In genomic region chr10:36033808-36034207, GRCh38 we compare ENCODE assay signal across 28 cellular contexts.
"Had no signal": no experiment of that assay in that cellular context is flagged by ENCODE, and none has a peak within 500 bp of the region (broad histone marks: within the 10 kb centered on the region; RNA-seq: fewer than 3 reads in every experiment).

No MANE protein-coding gene starts in this region.

- H3K9me3 Mint-ChIP-seq: stimulated activated memory B cell treated with anti-CD40 and anti-IgM and Interleukin-4, amounts not matched to agents 10 μg/mL and 1 μg/mL and 100 μg/mL, for 72 hours; stimulated activated naive B cell treated with anti-CD40 and anti-IgM and Interleukin-4, amounts not matched to agents 10 μg/mL and 1 μg/mL and 100 μg/mL, for 72 hours; stimulated activated naive CD8-positive, alpha-beta T cell treated with anti-CD3 and anti-CD28 coated beads, Interleukin-15, amount 100 ng/mL, for 72 hours; stimulated activated naive CD8-positive, alpha-beta T cell treated with anti-CD3 and anti-CD28 coated beads, Interleukin-15, Interleukin-2, amounts not matched to agents 100 ng/mL and 50 ng/mL, for 24 hours; type B pancreatic cell had no signal

- H3K27ac Mint-ChIP-seq: stimulated activated effector memory CD8-positive, alpha-beta T cell treated with anti-CD3 and anti-CD28 coated beads, Interleukin-12 subunit alpha, Interleukin-12 subunit beta, amount 100 ng/mL, for 72 hours; stimulated activated memory B cell treated with anti-CD40 and anti-IgM and Interleukin-4, amounts not matched to agents 10 μg/mL and 1 μg/mL and 100 μg/mL, for 72 hours; stimulated activated naive B cell treated with anti-CD40 and anti-IgM and Interleukin-4, amounts not matched to agents 10 μg/mL and 1 μg/mL and 100 μg/mL, for 72 hours; stimulated activated naive CD8-positive, alpha-beta T cell treated with anti-CD3 and anti-CD28 coated beads, Interleukin-15, amount 100 ng/mL, for 72 hours; stimulated activated naive CD8-positive, alpha-beta T cell treated with anti-CD3 and anti-CD28 coated beads, Interleukin-15, Interleukin-2, amounts not matched to agents 100 ng/mL and 50 ng/mL, for 24 hours; type B pancreatic cell had no signal

- H3K36me3 ChIP-seq: stomach, suprapubic skin, thoracic aorta, thyroid gland, tibial artery, transverse colon, upper lobe of left lung, upper lobe of right lung, uterus, vagina had no signal

- H3K9me3 ChIP-seq: stomach, suprapubic skin, testis, thoracic aorta, thyroid gland, tibial artery, transverse colon, upper lobe of left lung, upper lobe of right lung, uterus, vagina had no signal

- H3K4me3 Mint-ChIP-seq: stimulated activated effector memory CD8-positive, alpha-beta T cell treated with anti-CD3 and anti-CD28 coated beads, Interleukin-12 subunit alpha, Interleukin-12 subunit beta, amount 100 ng/mL, for 72 hours; stimulated activated memory B cell treated with anti-CD40 and anti-IgM and Interleukin-4, amounts not matched to agents 10 μg/mL and 1 μg/mL and 100 μg/mL, for 72 hours; stimulated activated naive B cell treated with anti-CD40 and anti-IgM and Interleukin-4, amounts not matched to agents 10 μg/mL and 1 μg/mL and 100 μg/mL, for 72 hours; stimulated activated naive CD8-positive, alpha-beta T cell treated with anti-CD3 and anti-CD28 coated beads, Interleukin-15, amount 100 ng/mL, for 72 hours; stimulated activated naive CD8-positive, alpha-beta T cell treated with anti-CD3 and anti-CD28 coated beads, Interleukin-15, Interleukin-2, amounts not matched to agents 100 ng/mL and 50 ng/mL, for 24 hours; type B pancreatic cell had no signal

- ATAC-seq: stimulated activated effector memory CD8-positive, alpha-beta T cell treated with anti-CD3 and anti-CD28 coated beads, Interleukin-12 subunit alpha, Interleukin-12 subunit beta, amount 100 ng/mL, for 72 hours; stimulated activated memory B cell treated with anti-CD40 and anti-IgM and Interleukin-4, amounts not matched to agents 10 μg/mL and 1 μg/mL and 100 μg/mL, for 72 hours; stimulated activated naive B cell treated with anti-CD40 and anti-IgM and Interleukin-4, amounts not matched to agents 10 μg/mL and 1 μg/mL and 100 μg/mL, for 72 hours; stimulated activated naive CD8-positive, alpha-beta T cell treated with anti-CD3 and anti-CD28 coated beads, Interleukin-15, amount 100 ng/mL, for 72 hours; stimulated activated naive CD8-positive, alpha-beta T cell treated with anti-CD3 and anti-CD28 coated beads, Interleukin-15, Interleukin-2, amounts not matched to agents 100 U/mL and 50 U/mL, for 24 hours; upper lobe of right lung had no signal

- H3K4me1 Mint-ChIP-seq: stimulated activated effector memory CD8-positive, alpha-beta T cell treated with anti-CD3 and anti-CD28 coated beads, Interleukin-12 subunit alpha, Interleukin-12 subunit beta, amount 100 ng/mL, for 72 hours; stimulated activated memory B cell treated with anti-CD40 and anti-IgM and Interleukin-4, amounts not matched to agents 10 μg/mL and 1 μg/mL and 100 μg/mL, for 72 hours; stimulated activated naive B cell treated with anti-CD40 and anti-IgM and Interleukin-4, amounts not matched to agents 10 μg/mL and 1 μg/mL and 100 μg/mL, for 72 hours; stimulated activated naive CD8-positive, alpha-beta T cell treated with anti-CD3 and anti-CD28 coated beads, Interleukin-15, amount 100 ng/mL, for 72 hours had no signal

- H3K27ac ChIP-seq: stomach, suprapubic skin, testis, thoracic aorta, thyroid gland, tibial artery, transverse colon, upper lobe of left lung, upper lobe of right lung, uterus, vagina had no signal

- H3K27me3 Mint-ChIP-seq: stimulated activated memory B cell treated with anti-CD40 and anti-IgM and Interleukin-4, amounts not matched to agents 10 μg/mL and 1 μg/mL and 100 μg/mL, for 72 hours; stimulated activated naive B cell treated with anti-CD40 and anti-IgM and Interleukin-4, amounts not matched to agents 10 μg/mL and 1 μg/mL and 100 μg/mL, for 72 hours; stimulated activated naive CD8-positive, alpha-beta T cell treated with anti-CD3 and anti-CD28 coated beads, Interleukin-15, amount 100 ng/mL, for 72 hours; stimulated activated naive CD8-positive, alpha-beta T cell treated with anti-CD3 and anti-CD28 coated beads, Interleukin-15, Interleukin-2, amounts not matched to agents 100 ng/mL and 50 ng/mL, for 24 hours had no signal

- H3K36me3 Mint-ChIP-seq: stimulated activated effector memory CD8-positive, alpha-beta T cell treated with anti-CD3 and anti-CD28 coated beads, Interleukin-12 subunit alpha, Interleukin-12 subunit beta, amount 100 ng/mL, for 72 hours; stimulated activated memory B cell treated with anti-CD40 and anti-IgM and Interleukin-4, amounts not matched to agents 10 μg/mL and 1 μg/mL and 100 μg/mL, for 72 hours; stimulated activated naive B cell treated with anti-CD40 and anti-IgM and Interleukin-4, amounts not matched to agents 10 μg/mL and 1 μg/mL and 100 μg/mL, for 72 hours; type B pancreatic cell had no signal

- H3K4me3 ChIP-seq: stomach, suprapubic skin, testis, thoracic aorta, thyroid gland, tibial artery, transverse colon, upper lobe of left lung, upper lobe of right lung, uterus, vagina had no signal

- FAIRE-seq: urothelium cell line had no signal

- DNase-seq: stimulated activated CD4-positive, alpha-beta T cell treated with anti-CD3 and anti-CD28 coated beads, Interleukin-2, amount 100 ng/mL, for 48 hours; stimulated activated CD4-positive, alpha-beta T cell treated with anti-CD3 and anti-CD28 coated beads, Interleukin-4, amount 100 ng/mL, for 1 hour; stimulated activated CD4-positive, alpha-beta T cell treated with anti-CD3 and anti-CD28 coated beads, Interleukin-4, amount 100 ng/mL, for 24 hours; stimulated activated CD4-positive, alpha-beta T cell treated with anti-CD3 and anti-CD28 coated beads, Interleukin-4, amount 100 ng/mL, for 4 hours; stimulated activated CD8-positive, alpha-beta memory T cell treated with anti-CD3 and anti-CD28 coated beads, Interleukin-4, amount 100 ng/mL, for 48 hours; stimulated activated naive B cell treated with anti-CD40 and anti-IgM and Interleukin-4, amounts not matched to agents 10 μg/mL and 1 μg/mL and 100 μg/mL, for 72 hours; stimulated activated naive CD4-positive, alpha-beta T cell; stimulated activated naive CD4-positive, alpha-beta T cell treated with Interleukin-2 at 50 U/mL for 16 hours; stimulated activated naive CD8-positive, alpha-beta T cell treated with anti-CD3 and anti-CD28 coated beads, Interleukin-15, amount 100 ng/mL, for 72 hours; stimulated activated naive CD8-positive, alpha-beta T cell treated with anti-CD3 and anti-CD28 coated beads, Interleukin-15, Interleukin-2, amounts not matched to agents 100 U/mL and 50 U/mL, for 24 hours; stomach; substantia nigra; testis; thyroid gland; tibial artery; transverse colon; trophoblast cell; upper lobe of left lung; upper lobe of right lung; uterus had no signal

- H3K4me1 ChIP-seq: stomach, suprapubic skin, testis, thyroid gland, tibial artery, transverse colon, upper lobe of left lung, upper lobe of right lung, uterus, vagina had no signal

- H3K27me3 ChIP-seq: stomach, suprapubic skin, testis, thyroid gland, tibial artery, transverse colon, upper lobe of left lung, upper lobe of right lung, uterus, vagina had no signal
